8 cellular contexts compared by ENCODE assay signal in genomic region chr2:127086800-127087737, GRCh38. TPM values are rescaled to one million over a fixed set of nuclear protein-coding genes. Genes with fewer than 3 reads are reported as not detected.
DNase-seq lines count a peak whose midpoint lies in the region; ATAC-seq and TF ChIP-seq lines count a peak whose summit lies in the region.

No MANE protein-coding gene starts in this region.

- H3K9ac ChIP-seq in BLaER1 treated with 17β-estradiol and CSF1 and Interleukin-3, amounts not matched to agents 10 nM and 100 nM: peak overlapping the region; percentile 62 to 91 (median 87); a peak in 21 of 22 replicates
- H3K9ac ChIP-seq in subcutaneous abdominal adipose tissue (ENCODE audit: low read length in 5 of 5): peak overlapping the region in 2 of 5 donors; percentile 37 to 47

- peaks cover 0 to 76% (median 15%) of the 10 kb centered on the region in 11 experiments; a peak in 9 of 22 replicates for H4K20me1 ChIP-seq in BLaER1 treated with 17β-estradiol and CSF1 and Interleukin-3, amounts not matched to agents 10 nM and 100 nM

- no peaks in the 10 kb centered on the region for H3K9me3 ChIP-seq in BLaER1 treated with 17β-estradiol and CSF1 and Interleukin-3, amounts not matched to agents 10 nM and 100 nM (replicated peaks in 1 of 11)
- H3K9me3 ChIP-seq in ascending aorta (no peaks in the 10 kb centered on the region), subcutaneous abdominal adipose tissue (ENCODE audit: control insufficient read depth in 5 of 5, low read length in 5 of 5) (no peaks in the 10 kb centered on the region)

- peak overlapping the region; percentile 95 to 99 (median 98) for H3K4me2 ChIP-seq in BLaER1 treated with 17β-estradiol and CSF1 and Interleukin-3, amounts not matched to agents 10 nM and 100 nM

- intact Hi-C loops in ascending aorta (cut with DNase I): no loop called here

- peaks cover 87 to 100% (median 98%) of the 10 kb centered on the region in 10 experiments for H3K4me1 ChIP-seq in BLaER1 treated with 17β-estradiol and CSF1 and Interleukin-3, amounts not matched to agents 10 nM and 100 nM
- peaks cover 0 to 18% of the 10 kb centered on the region in 2 donors for H3K4me1 ChIP-seq in ascending aorta
- H3K4me1 ChIP-seq in subcutaneous abdominal adipose tissue (ENCODE audit: control insufficient read depth in 5 of 5, insufficient read depth in 5 of 5, low read length in 5 of 5): peaks cover 13 to 79% (median 65%) of the 10 kb centered on the region in 5 donors

- H3K27me3 ChIP-seq in BLaER1 treated with 17β-estradiol and CSF1 and Interleukin-3, amounts not matched to agents 10 nM and 100 nM: no peaks in the 10 kb centered on the region
- H3K27me3 ChIP-seq in ascending aorta: no peaks in the 10 kb centered on the region
- H3K27me3 ChIP-seq in subcutaneous abdominal adipose tissue (ENCODE audit: control insufficient read depth in 5 of 5, insufficient read depth in 4 of 5, low read length in 5 of 5): no peaks in the 10 kb centered on the region

- ATAC-seq in GM21367 (IDR thresholded peaks at IDR 0.05; ENCODE audit: unreplicated experiment) (peak; percentile 66), HG03565 (IDR thresholded peaks at IDR 0.05; ENCODE audit: unreplicated experiment) (peak; percentile 68)

- H3K36me3 ChIP-seq in BLaER1 treated with 17β-estradiol and CSF1 and Interleukin-3, amounts not matched to agents 10 nM and 100 nM: peaks cover 0 to 16% (median 10%) of the 10 kb centered on the region in 11 experiments; a peak in 5 of 22 replicates
- H3K36me3 ChIP-seq in ascending aorta (no peaks in the 10 kb centered on the region), subcutaneous abdominal adipose tissue (ENCODE audit: control insufficient read depth in 5 of 5, insufficient read depth in 5 of 5, low read length in 5 of 5) (peaks cover 0 to 7% (median 3%) of the 10 kb centered on the region in 5 donors)

- peak overlapping the region; percentile 30 to 71 (median 60) for H3K4me3 ChIP-seq in BLaER1 treated with 17β-estradiol and CSF1 and Interleukin-3, amounts not matched to agents 10 nM and 100 nM
- H3K4me3 ChIP-seq in ascending aorta (peak overlapping the region; percentile 17 to 28), subcutaneous abdominal adipose tissue (ENCODE audit: low read depth in 1 of 5, low read length in 5 of 5) (peak overlapping the region in 4 of 5 donors; percentile 13 to 36 (median 28))

- peak overlapping the region; percentile 46 to 98 (median 96) for H3K27ac ChIP-seq in BLaER1 treated with 17β-estradiol and CSF1 and Interleukin-3, amounts not matched to agents 10 nM and 100 nM
- H3K27ac ChIP-seq in ascending aorta (peak overlapping the region in 1 of 2 donors; percentile 64), subcutaneous abdominal adipose tissue (ENCODE audit: low read depth, low read length) (peak overlapping the region; percentile 94)

- DNase-seq in ascending aorta (ENCODE audit: low spot score in 2 of 2): peak in 1 of 2 donors; percentile 84
- peak; percentile 97 for DNase-seq in islet precursor cell
- no peak for DNase-seq in NCI-H748 (lab: John Stamatoyannopoulos, UW; ENCODE audit: unreplicated experiment)
- DNase-seq in DMS114 treated with DMSO at 0.1 percent for 48 hours (lab: John Stamatoyannopoulos, UW; ENCODE audit: unreplicated experiment): no peak

- TF ChIP-seq CTCF in ascending aorta (IDR thresholded peaks at IDR 0.05): no peak

RNA-seq across cellular contexts. Expression of gene BIN1, which starts 19.9 kb away (rescaled TPM):
- total RNA-seq in ascending aorta: 71.6 TPM
